In the genomic region with DNA sequence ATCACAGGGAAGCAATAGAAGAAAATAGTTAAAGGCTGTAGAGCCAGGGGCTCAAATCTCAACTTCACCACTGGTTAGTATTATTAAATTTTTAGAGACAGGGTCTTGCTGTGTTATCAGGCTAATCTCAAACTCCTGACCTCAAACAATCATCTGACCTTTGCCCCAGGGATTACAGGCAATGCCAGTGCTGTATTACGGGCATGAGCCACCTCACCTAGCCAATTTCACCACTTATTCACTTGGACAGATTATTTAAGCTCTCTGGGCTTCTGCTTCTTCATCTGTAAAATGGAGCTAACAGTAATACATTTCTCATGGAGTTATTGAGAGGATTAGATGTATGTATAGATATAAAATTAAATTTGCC, we compare ENCODE assay signal across 21 cellular contexts.
"Had no signal": no experiment of that assay in that cellular context is flagged by ENCODE, and none has a peak within 500 bp of the region (broad histone marks: within the 10 kb centered on the region; RNA-seq: fewer than 3 reads in every experiment).

No MANE protein-coding gene starts in this region.

- H3K9me3 Mint-ChIP-seq: activated naive CD8-positive, alpha-beta T cell treated with anti-CD3 and anti-CD28 coated beads for 36 hours; activated T-helper 17 cell treated with anti-CD3 and anti-CD28 coated beads, Interleukin-2, amount 50 U/mL, for 72 hours; stimulated activated memory B cell treated with anti-CD40 and anti-IgM and Interleukin-4, amounts not matched to agents 10 μg/mL and 1 μg/mL and 100 μg/mL, for 72 hours; WTC11 had no signal

- H3K27ac Mint-ChIP-seq: activated CD4-positive, alpha-beta T cell treated with anti-CD3 and anti-CD28 coated beads for 36 hours; activated CD8-positive, alpha-beta memory T cell treated with anti-CD3 and anti-CD28 coated beads, Interleukin-2, amount 10 ng/mL, durations not matched to agents 7 days and 5 days; activated naive CD8-positive, alpha-beta T cell treated with anti-CD3 and anti-CD28 coated beads for 36 hours; activated T-helper 17 cell treated with anti-CD3 and anti-CD28 coated beads, Interleukin-2, amount 50 U/mL, for 72 hours; naive thymus-derived CD8-positive, alpha-beta T cell; stimulated activated memory B cell treated with anti-CD40 and anti-IgM and Interleukin-4, amounts not matched to agents 10 μg/mL and 1 μg/mL and 100 μg/mL, for 72 hours; T-cell; WTC11 had no signal

- H3K4me3 Mint-ChIP-seq: activated CD4-positive, alpha-beta T cell treated with anti-CD3 and anti-CD28 coated beads for 36 hours; activated CD8-positive, alpha-beta memory T cell treated with anti-CD3 and anti-CD28 coated beads, Interleukin-2, amount 10 ng/mL, durations not matched to agents 7 days and 5 days; activated naive CD8-positive, alpha-beta T cell treated with anti-CD3 and anti-CD28 coated beads for 36 hours; activated T-helper 17 cell treated with anti-CD3 and anti-CD28 coated beads, Interleukin-2, amount 50 U/mL, for 72 hours; brain; naive thymus-derived CD8-positive, alpha-beta T cell; stimulated activated memory B cell treated with anti-CD40 and anti-IgM and Interleukin-4, amounts not matched to agents 10 μg/mL and 1 μg/mL and 100 μg/mL, for 72 hours; T-cell; WTC11 had no signal

- H3K27me3 Mint-ChIP-seq: activated CD8-positive, alpha-beta memory T cell treated with anti-CD3 and anti-CD28 coated beads, Interleukin-2, amount 10 ng/mL, durations not matched to agents 7 days and 5 days had no signal

- H3K9ac ChIP-seq: SK-N-SH had no signal

- H3K4me2 ChIP-seq: SK-N-SH, smooth muscle cell had no signal

- H3K36me3 ChIP-seq: gastroesophageal sphincter, pancreas, thoracic aorta had no signal

- H3K4me3 ChIP-seq: gastroesophageal sphincter, pancreas, smooth muscle cell, thoracic aorta had no signal

- H3K27me3 ChIP-seq: gastroesophageal sphincter, pancreas had no signal

- DNase-seq: activated CD4-positive, alpha-beta T cell treated with anti-CD3 and anti-CD28 coated beads for 36 hours; activated CD4-positive, alpha-beta T cell treated with anti-CD3 and anti-CD28 coated beads, Interleukin-2, amount 50 U/mL, for 48 hours; activated CD8-positive, alpha-beta memory T cell treated with anti-CD3 and anti-CD28 coated beads, Interleukin-2, amount 10 ng/mL, durations not matched to agents 7 days and 5 days; activated naive CD4-positive, alpha-beta T cell; activated naive CD8-positive, alpha-beta T cell treated with anti-CD3 and anti-CD28 coated beads for 36 hours; mesenchymal stem cell; naive thymus-derived CD8-positive, alpha-beta T cell; SK-N-SH; stimulated activated CD4-positive, alpha-beta T cell treated with anti-CD3 and anti-CD28 coated beads, Interleukin-4, amount 100 ng/mL, for 24 hours had no signal

- FAIRE-seq: colon, endometrium, pancreas, urothelium cell line had no signal

- H3K4me1 ChIP-seq: gastroesophageal sphincter, pancreas had no signal

- H3K27ac ChIP-seq: pancreas had no signal

- H3K9me3 ChIP-seq: gastroesophageal sphincter, pancreas, SK-N-SH, thoracic aorta had no signal

- H3K36me3 Mint-ChIP-seq: activated CD8-positive, alpha-beta memory T cell treated with anti-CD3 and anti-CD28 coated beads, Interleukin-2, amount 10 ng/mL, durations not matched to agents 7 days and 5 days; activated naive CD8-positive, alpha-beta T cell treated with anti-CD3 and anti-CD28 coated beads for 36 hours; brain; naive thymus-derived CD8-positive, alpha-beta T cell; stimulated activated memory B cell treated with anti-CD40 and anti-IgM and Interleukin-4, amounts not matched to agents 10 μg/mL and 1 μg/mL and 100 μg/mL, for 72 hours; T-cell; WTC11 had no signal

- H3K4me1 Mint-ChIP-seq: activated CD4-positive, alpha-beta T cell treated with anti-CD3 and anti-CD28 coated beads for 36 hours; activated CD8-positive, alpha-beta memory T cell treated with anti-CD3 and anti-CD28 coated beads, Interleukin-2, amount 10 ng/mL, durations not matched to agents 7 days and 5 days; activated naive CD8-positive, alpha-beta T cell treated with anti-CD3 and anti-CD28 coated beads for 36 hours; activated T-helper 17 cell treated with anti-CD3 and anti-CD28 coated beads, Interleukin-2, amount 50 U/mL, for 72 hours; T-cell had no signal

- ATAC-seq: activated CD4-positive, alpha-beta T cell treated with anti-CD3 and anti-CD28 coated beads for 36 hours; activated CD8-positive, alpha-beta memory T cell treated with anti-CD3 and anti-CD28 coated beads, Interleukin-2, amount 10 ng/mL, durations not matched to agents 7 days and 5 days; activated T-helper 17 cell treated with anti-CD3 and anti-CD28 coated beads, Interleukin-2, amount 50 U/mL, for 72 hours; naive thymus-derived CD8-positive, alpha-beta T cell; stimulated activated memory B cell treated with anti-CD40 and anti-IgM and Interleukin-4, amounts not matched to agents 10 μg/mL and 1 μg/mL and 100 μg/mL, for 72 hours; T-cell; WTC11 had no signal
